In genomic region chr1:120534361-120535047, GRCh38 we compare ENCODE assay signal across 8 cellular contexts.
A peak's percentile ranks its signal among the peaks of the same experiment; 100 is the strongest.
DNase-seq lines count a peak whose midpoint lies in the region; ATAC-seq and TF ChIP-seq lines count a peak whose summit lies in the region.
"Not testable (repeated sequence)": the region's sequence is repeated elsewhere in the genome, so short reads cannot be mapped to it uniquely, and the experiment has no call there.

No MANE protein-coding gene starts in this region.

- peak; percentile 84 for ATAC-seq in GM18502 (IDR thresholded peaks at IDR 0.05; ENCODE audit: poor library complexity, unreplicated experiment)
- ATAC-seq in GM19468 (IDR thresholded peaks at IDR 0.05; ENCODE audit: extremely low read depth, unreplicated experiment) = peak; percentile 36
- peak; percentile 73 for ATAC-seq in HG02938 (IDR thresholded peaks at IDR 0.05; ENCODE audit: unreplicated experiment)
- ATAC-seq in RWPE2 (ENCODE audit: low read depth) = peak; percentile 9; the same call in 1 of the 3 replicates

- H3K27ac ChIP-seq in RWPE2 (ENCODE audit: poor library complexity, severe bottlenecking) (peak overlapping the region; percentile 86), fibroblast of lung (ENCODE audit: insufficient read depth, low read length) (peak overlapping the region; percentile 32)

- H3K36me3 Mint-ChIP-seq in activated naive CD4-positive, alpha-beta T cell treated with anti-CD3 and anti-CD28 coated beads for 36 hours (ENCODE audit: low read depth); stimulated activated naive CD8-positive, alpha-beta T cell treated with anti-CD3 and anti-CD28 coated beads, Interleukin-15, Interleukin-2, amounts not matched to agents 100 ng/mL and 50 ng/mL, for 24 hours (ENCODE audit: low read depth): not testable (repeated sequence)

- H3K9me3 Mint-ChIP-seq in activated naive CD4-positive, alpha-beta T cell treated with anti-CD3 and anti-CD28 coated beads for 36 hours; stimulated activated naive CD8-positive, alpha-beta T cell treated with anti-CD3 and anti-CD28 coated beads, Interleukin-15, Interleukin-2, amounts not matched to agents 100 ng/mL and 50 ng/mL, for 24 hours: not testable (repeated sequence)

- not testable (repeated sequence) for H3K36me3 ChIP-seq in RWPE2 (ENCODE audit: low read depth); fibroblast of lung (ENCODE audit: control insufficient read depth, insufficient read depth, low read length)

- not testable (repeated sequence) for H3K4me1 ChIP-seq in RWPE2 (ENCODE audit: insufficient read depth, poor library complexity, severe bottlenecking); fibroblast of lung (ENCODE audit: control insufficient read depth, extremely low read depth, insufficient read depth, low read length)

- not testable (repeated sequence) for H3K9me3 ChIP-seq in RWPE2 (ENCODE audit: severe bottlenecking); fibroblast of lung (ENCODE audit: control insufficient read depth, insufficient read depth, low read depth, low read length)

- DNase-seq in HS-27A (ENCODE audit: low read depth) (peak; percentile 30), fibroblast of lung (ENCODE audit: low read depth in 2 of 2) (peak in 1 of 2 donors; percentile 32)
- not testable (repeated sequence) for DNase-seq in RWPE2 (ENCODE audit: low spot score); activated naive CD4-positive, alpha-beta T cell treated with anti-CD3 and anti-CD28 coated beads for 36 hours

- not testable (repeated sequence) for H3K27me3 ChIP-seq in RWPE2 (ENCODE audit: insufficient read depth, poor library complexity, severe bottlenecking); fibroblast of lung (ENCODE audit: control insufficient read depth, insufficient read depth, low read length)

- H3K4me3 Mint-ChIP-seq in activated naive CD4-positive, alpha-beta T cell treated with anti-CD3 and anti-CD28 coated beads for 36 hours = peak overlapping the region; percentile 52
- H3K4me3 Mint-ChIP-seq in stimulated activated naive CD8-positive, alpha-beta T cell treated with anti-CD3 and anti-CD28 coated beads, Interleukin-15, Interleukin-2, amounts not matched to agents 100 ng/mL and 50 ng/mL, for 24 hours = peak overlapping the region; percentile 76

- intact Hi-C loops in activated naive CD4-positive, alpha-beta T cell treated with anti-CD3 and anti-CD28 coated beads for 36 hours (cut with micrococcal nuclease) = not testable (repeated sequence)

- H3K4me2 ChIP-seq in fibroblast of lung (ENCODE audit: extremely low read depth, insufficient read depth, low read length) = not testable (repeated sequence)

- H3K79me2 ChIP-seq in fibroblast of lung (ENCODE audit: control insufficient read depth, insufficient read depth, low read length) = not testable (repeated sequence)

- H3K27me3 Mint-ChIP-seq in activated naive CD4-positive, alpha-beta T cell treated with anti-CD3 and anti-CD28 coated beads for 36 hours (ENCODE audit: low read depth); stimulated activated naive CD8-positive, alpha-beta T cell treated with anti-CD3 and anti-CD28 coated beads, Interleukin-15, Interleukin-2, amounts not matched to agents 100 ng/mL and 50 ng/mL, for 24 hours: not testable (repeated sequence)

- not testable (repeated sequence) for H3K4me3 ChIP-seq in RWPE2 (ENCODE audit: severe bottlenecking); fibroblast of lung (replicated peaks in 1 of 4; ENCODE audit: control extremely low read depth in 1 of 4, insufficient read depth in 1 of 4, low read depth in 3 of 4, low read length in 4 of 4)

- peaks cover 13% of the 10 kb centered on the region for H3K4me1 Mint-ChIP-seq in activated naive CD4-positive, alpha-beta T cell treated with anti-CD3 and anti-CD28 coated beads for 36 hours (ENCODE audit: low read depth)
- peaks cover 20% of the 10 kb centered on the region for H3K4me1 Mint-ChIP-seq in stimulated activated naive CD8-positive, alpha-beta T cell treated with anti-CD3 and anti-CD28 coated beads, Interleukin-15, Interleukin-2, amounts not matched to agents 100 ng/mL and 50 ng/mL, for 24 hours (ENCODE audit: low read depth)

- not testable (repeated sequence) for TF ChIP-seq CTCF in RWPE2 (IDR thresholded peaks at IDR 0.05; ENCODE audit: poor library complexity, severe bottlenecking); fibroblast of lung (conservative IDR thresholded peaks at IDR 0.05 in 1 of 2, IDR thresholded peaks at IDR 0.05 in 1 of 2; ENCODE audit: low read depth in 1 of 2, low read length in 2 of 2)

- not testable (repeated sequence) for H3K9ac ChIP-seq in fibroblast of lung (ENCODE audit: insufficient read depth, low read length)

- CTCF ChIA-PET in activated naive CD4-positive, alpha-beta T cell treated with anti-CD3 and anti-CD28 coated beads for 36 hours (lab: Charles Lee) = not testable (repeated sequence)

- not testable (repeated sequence) for H4K20me1 ChIP-seq in fibroblast of lung (ENCODE audit: control insufficient read depth, extremely low read depth, insufficient read depth, low read length)

- H3K27ac Mint-ChIP-seq in activated naive CD4-positive, alpha-beta T cell treated with anti-CD3 and anti-CD28 coated beads for 36 hours = peak overlapping the region; percentile 85
- H3K27ac Mint-ChIP-seq in stimulated activated naive CD8-positive, alpha-beta T cell treated with anti-CD3 and anti-CD28 coated beads, Interleukin-15, Interleukin-2, amounts not matched to agents 100 ng/mL and 50 ng/mL, for 24 hours = peak overlapping the region; percentile 91

- H2AFZ ChIP-seq in fibroblast of lung (ENCODE audit: low read length) = not testable (repeated sequence)

Comparison
In these comparisons a context has a peak if more than half of its experiments do, and no peak if none do; other contexts are left out.
1. ATAC-seq: peak in every context shown above with its lines; median percentile 84 in GM18502; 73 in HG02938; 36 in GM19468; 9 in RWPE2.